In genomic region chr11:83168756-83169155, GRCh38 we compare ENCODE assay signal across 20 cellular contexts. TPM values are rescaled to one million over a fixed set of nuclear protein-coding genes. Genes with fewer than 3 reads are reported as not detected.
A peak's percentile ranks its signal among the peaks of the same experiment; 100 is the strongest.
DNase-seq lines count a peak whose midpoint lies in the region; ATAC-seq, FAIRE-seq and TF ChIP-seq lines count a peak whose summit lies in the region.
"Had no signal": no experiment of that assay in that cellular context is flagged by ENCODE, and none has a peak within 500 bp of the region (broad histone marks: within the 10 kb centered on the region; RNA-seq: fewer than 3 reads in every experiment).

No MANE protein-coding gene starts in this region.

- BruUV-seq in HepG2 (replicated peaks; lab: Mats Ljungman, UMichigan) (no TSS peak), mammary epithelial cell (replicated peaks; lab: Mats Ljungman, UMichigan) (TSS peak; percentile 1), A673 (replicated peaks; lab: Mats Ljungman, UMichigan) (no TSS peak)

- TF ChIP-seq EP300 in HepG2 (IDR thresholded peaks at IDR 0.05; ENCODE audit: low read depth in 2 of 2, low read length in 2 of 2): no peak
- no peak for TF ChIP-seq EP300 in HepG2 (CRISPR knock-in tag; IDR thresholded peaks at IDR 0.05; ENCODE audit: borderline replicate concordance)

- no peak for TF ChIP-seq CTCF in HepG2 (CRISPR knock-in tag; IDR thresholded peaks at IDR 0.05)
- no peak for TF ChIP-seq CTCF in right lobe of liver (IDR thresholded peaks at IDR 0.05)
- TF ChIP-seq CTCF in MM.1S (IDR thresholded peaks at IDR 0.05; ENCODE audit: low read length): no peak
- TF ChIP-seq CTCF in mammary epithelial cell (conservative IDR thresholded peaks at IDR 0.05 in 1 of 2, IDR thresholded peaks at IDR 0.05 in 1 of 2; ENCODE audit: extremely low read depth in 1 of 2, insufficient read depth in 1 of 2, low read depth in 1 of 2, low read length in 2 of 2): no peak
- no peak for TF ChIP-seq CTCF in BE2C (IDR thresholded peaks at IDR 0.05; ENCODE audit: low read depth, low read length)
- no peak for TF ChIP-seq CTCF in A673 (conservative IDR thresholded peaks at IDR 0.05; ENCODE audit: low read depth, low read length)

- H3K4me3 ChIP-seq in HepG2 (replicated peaks in 1 of 3; ENCODE audit: insufficient read depth in 1 of 3, low read depth in 2 of 3, low read length in 3 of 3) (no peak overlapping the region), right lobe of liver (no peak overlapping the region), MM.1S (ENCODE audit: low read length) (no peak overlapping the region), mammary epithelial cell (replicated peaks in 1 of 3; ENCODE audit: insufficient read depth in 1 of 3, low read depth in 2 of 3, low read length in 3 of 3) (no peak overlapping the region), BE2C (ENCODE audit: low read depth, low read length) (no peak overlapping the region), A673 (ENCODE audit: low read depth, low read length, poor library complexity, severe bottlenecking) (no peak overlapping the region)
- H3K4me3 ChIP-seq: esophagus muscularis mucosa, thoracic aorta had no signal

- peak; percentile 15 for ATAC-seq in HepG2
- no peak for ATAC-seq in right lobe of liver
- ATAC-seq in stimulated activated naive CD8-positive, alpha-beta T cell treated with anti-CD3 and anti-CD28 coated beads, Interleukin-15, amount 100 ng/mL, for 72 hours: no peak
- no peak for ATAC-seq in GM18868 (IDR thresholded peaks at IDR 0.05; ENCODE audit: unreplicated experiment)

- POLR2A ChIA-PET in HepG2 (lab: Yijun Ruan, JAX) (no interaction called here), A673 (lab: Charles Lee; ENCODE audit: low non-redundant PET) (no interaction called here)

- no peaks in the 10 kb centered on the region for H3K9me2 ChIP-seq in MM.1S (replicated peaks; ENCODE audit: insufficient read depth, low read length)

- DNase-seq in HepG2 (ENCODE audit: low spot score) (no peak), right lobe of liver (no peak), MM.1S (no peak), mammary epithelial cell (no peak), BE2C (no peak), A673 (ENCODE audit: low spot score) (no peak)
- DNase-seq in stimulated activated naive CD8-positive, alpha-beta T cell treated with anti-CD3 and anti-CD28 coated beads, Interleukin-15, amount 100 ng/mL, for 72 hours: no peak
- DNase-seq: activated CD4-positive, CD25-positive, alpha-beta regulatory T cell; activated CD8-positive, alpha-beta memory T cell treated with anti-CD3 and anti-CD28 coated beads for 24 hours; amniotic stem cell; caudate nucleus; left cardiac atrium; NCI-H1417; NCI-H524 treated with DMSO at 0.1 percent for 48 hours; OCI-M1; SIG-M5 had no signal

- H3K36me3 ChIP-seq in HepG2 (replicated peaks in 1 of 2; ENCODE audit: control insufficient read depth in 1 of 2, insufficient read depth in 2 of 2, low read length in 2 of 2): peaks cover 16 to 44% of the 10 kb centered on the region in 2 experiments
- peaks cover 0 to 69% (median 16%) of the 10 kb centered on the region in 4 donors for H3K36me3 ChIP-seq in right lobe of liver
- H3K36me3 ChIP-seq in MM.1S (replicated peaks; ENCODE audit: insufficient read depth, low read length): peaks cover 60% of the 10 kb centered on the region
- H3K36me3 ChIP-seq in mammary epithelial cell (ENCODE audit: insufficient read depth, low read length): peaks cover 49% of the 10 kb centered on the region
- peaks cover 96% of the 10 kb centered on the region for H3K36me3 ChIP-seq in BE2C
- peaks cover 98% of the 10 kb centered on the region for H3K36me3 ChIP-seq in A673 (ENCODE audit: insufficient read depth, low read length, poor library complexity, severe bottlenecking)

- H2AFZ ChIP-seq in HepG2 (ENCODE audit: low read length) (no peak overlapping the region), MM.1S (ENCODE audit: low read length) (no peak overlapping the region), mammary epithelial cell (ENCODE audit: low read depth, low read length) (no peak overlapping the region)

- CTCF ChIA-PET in HepG2 (lab: Yijun Ruan, JAX; ENCODE audit: low intra/inter-chr PET ratio, low total read pairs): no interaction called here
- CTCF ChIA-PET in mammary epithelial cell (lab: Charles Lee; ENCODE audit: low non-redundant PET): no interaction called here
- CTCF ChIA-PET in A673 (lab: Charles Lee): no interaction called here

- H3K27me3 ChIP-seq in HepG2 (ENCODE audit: control insufficient read depth in 1 of 2, insufficient read depth in 2 of 2, low read length in 2 of 2) (no peaks in the 10 kb centered on the region), right lobe of liver (no peaks in the 10 kb centered on the region), MM.1S (replicated peaks; ENCODE audit: insufficient read depth, low read length) (no peaks in the 10 kb centered on the region), mammary epithelial cell (ENCODE audit: insufficient read depth, low read length) (no peaks in the 10 kb centered on the region), BE2C (no peaks in the 10 kb centered on the region), A673 (replicated peaks; ENCODE audit: insufficient read depth, low read depth, low read length, poor library complexity) (no peaks in the 10 kb centered on the region)
- H3K27me3 ChIP-seq: esophagus muscularis mucosa had no signal

- 98% methylated on average over 5 of the region's 5 CpGs for WGBS in HepG2 (ENCODE audit: low lambda C conversion rate)
- WGBS in right lobe of liver (ENCODE audit: insufficient coverage, low coverage, low lambda C conversion rate, missing lambda C conversion rate): no CpG with 5 or more reads among the region's 5 CpGs
- 96% methylated on average over 3 of the region's 5 CpGs for WGBS in mammary epithelial cell (ENCODE audit: low coverage, missing lambda C conversion rate)

- H3K4me2 ChIP-seq in HepG2 (ENCODE audit: low read depth, low read length): no peak overlapping the region
- H3K4me2 ChIP-seq in MM.1S (ENCODE audit: low read depth, low read length): peak overlapping the region; percentile 24; the same call in 1 of the 2 replicates
- no peak overlapping the region for H3K4me2 ChIP-seq in mammary epithelial cell (ENCODE audit: insufficient read depth, low read depth, low read length)

- peaks cover 45% of the 10 kb centered on the region for H3F3A ChIP-seq in MM.1S (ENCODE audit: insufficient read depth, low read length)

- no peak for FAIRE-seq in HepG2 (lab: Jason Lieb, UNC)
- FAIRE-seq: D721Med had no signal

- H3K4me1 ChIP-seq in HepG2 (ENCODE audit: insufficient read depth, low read length): peaks cover 29% of the 10 kb centered on the region; the same call in 1 of the 2 replicates
- H3K4me1 ChIP-seq in right lobe of liver: peaks cover 0 to 23% (median 8%) of the 10 kb centered on the region in 4 donors
- peaks cover 47% of the 10 kb centered on the region for H3K4me1 ChIP-seq in MM.1S (ENCODE audit: low read length)
- H3K4me1 ChIP-seq in mammary epithelial cell (ENCODE audit: insufficient read depth, low read length): peaks cover 5% of the 10 kb centered on the region
- no peaks in the 10 kb centered on the region; the same call in none of the 2 replicates for H3K4me1 ChIP-seq in BE2C
- H3K4me1 ChIP-seq in A673 (ENCODE audit: insufficient read depth, low read length, poor library complexity, severe bottlenecking): peaks cover 8% of the 10 kb centered on the region

- H3K4me1 Mint-ChIP-seq in stimulated activated naive CD8-positive, alpha-beta T cell treated with anti-CD3 and anti-CD28 coated beads, Interleukin-15, amount 100 ng/mL, for 72 hours: peaks cover 79% of the 10 kb centered on the region

- H3K27me3 Mint-ChIP-seq in stimulated activated naive CD8-positive, alpha-beta T cell treated with anti-CD3 and anti-CD28 coated beads, Interleukin-15, amount 100 ng/mL, for 72 hours: no peaks in the 10 kb centered on the region

- in situ Hi-C loops in HepG2 (cut with HindIII; ENCODE audit: extremely low pct_ligation_motif_present, low pct_unique_long_range_greater_than_20kb): loop anchor here (10.0 kb wide), 1 partner anchor 264 kb away; the partner anchor contains the start of genes DDIAS and PRCP
- in situ Hi-C loops in mammary epithelial cell (cut with MboI; ENCODE audit: low sequenced_read_pairs in 2 of 2): loop anchor here in 1 of 2 donors (10.0 kb wide), 1 partner anchor 264 kb away; the partner anchor contains the start of genes DDIAS and PRCP

- H3K27ac Mint-ChIP-seq in stimulated activated naive CD8-positive, alpha-beta T cell treated with anti-CD3 and anti-CD28 coated beads, Interleukin-15, amount 100 ng/mL, for 72 hours: no peak overlapping the region

- intact Hi-C loops in HepG2 (cut with micrococcal nuclease; ENCODE audit: unreplicated experiment): no loop called here
- intact Hi-C loops in right lobe of liver (cut with DNase I): no loop called here
- intact Hi-C loops in mammary epithelial cell (cut with micrococcal nuclease): no loop called here
- intact Hi-C loops in A673 (cut with micrococcal nuclease; ENCODE audit: unreplicated experiment): no loop called here

- dilution Hi-C loops in mammary epithelial cell (cut with HindIII; ENCODE audit: low sequenced_read_pairs): no loop called here

- no peaks in the 10 kb centered on the region for H3K9me3 Mint-ChIP-seq in stimulated activated naive CD8-positive, alpha-beta T cell treated with anti-CD3 and anti-CD28 coated beads, Interleukin-15, amount 100 ng/mL, for 72 hours

- H3K9me3 ChIP-seq in HepG2 (ENCODE audit: low read length): no peaks in the 10 kb centered on the region
- H3K9me3 ChIP-seq in right lobe of liver: no peaks in the 10 kb centered on the region
- H3K9me3 ChIP-seq in MM.1S (replicated peaks; ENCODE audit: insufficient read depth, low read length): no peaks in the 10 kb centered on the region
- no peaks in the 10 kb centered on the region for H3K9me3 ChIP-seq in mammary epithelial cell (replicated peaks; ENCODE audit: insufficient read depth, low read length)
- H3K9me3 ChIP-seq in BE2C: no peaks in the 10 kb centered on the region; the same call in 1 of the 2 replicates
- H3K9me3 ChIP-seq in A673 (ENCODE audit: low read depth, low read length, poor library complexity, severe bottlenecking): no peaks in the 10 kb centered on the region
- H3K9me3 ChIP-seq: esophagus muscularis mucosa, thoracic aorta had no signal

- no peak for TF ChIP-seq POLR2A in HepG2 (IDR thresholded peaks at IDR 0.05; ENCODE audit: insufficient read depth in 1 of 2, low read depth in 2 of 2, low read length in 2 of 2)
- no peak for TF ChIP-seq POLR2A in right lobe of liver (IDR thresholded peaks at IDR 0.05)

- no peak for TF ChIP-seq RAD21 in HepG2 (CRISPR knock-in tag; IDR thresholded peaks at IDR 0.05)

- peak overlapping the region; percentile 50 to 76 for H3K4me3 Mint-ChIP-seq in stimulated activated naive CD8-positive, alpha-beta T cell treated with anti-CD3 and anti-CD28 coated beads, Interleukin-15, amount 100 ng/mL, for 72 hours

- H3K9ac ChIP-seq in HepG2 (ENCODE audit: insufficient read depth, low read depth, low read length) (no peak overlapping the region), MM.1S (ENCODE audit: low read length) (no peak overlapping the region), mammary epithelial cell (ENCODE audit: insufficient read depth, low read length) (no peak overlapping the region)

- H3K79me2 ChIP-seq in HepG2 (ENCODE audit: insufficient read depth, low read length): peaks cover 40% of the 10 kb centered on the region
- peaks cover 94% of the 10 kb centered on the region for H3K79me2 ChIP-seq in MM.1S (ENCODE audit: low read length)
- H3K79me2 ChIP-seq in mammary epithelial cell (ENCODE audit: insufficient read depth, low read length): peaks cover 92% of the 10 kb centered on the region

- H3K27ac ChIP-seq in HepG2 (ENCODE audit: extremely low read length, insufficient read depth, low read length) (no peak overlapping the region), right lobe of liver (no peak overlapping the region), MM.1S (ENCODE audit: low read length) (no peak overlapping the region), mammary epithelial cell (ENCODE audit: insufficient read depth, low read depth, low read length) (no peak overlapping the region), A673 (ENCODE audit: low read depth, low read length, poor library complexity, severe bottlenecking) (no peak overlapping the region)
- H3K27ac ChIP-seq: esophagus muscularis mucosa, thoracic aorta had no signal

- no peaks in the 10 kb centered on the region for H4K20me1 ChIP-seq in HepG2 (ENCODE audit: insufficient read depth, low read length)
- no peaks in the 10 kb centered on the region; the same call in 1 of the 2 replicates for H4K20me1 ChIP-seq in MM.1S (ENCODE audit: insufficient read depth, low read length)
- peaks cover 7% of the 10 kb centered on the region for H4K20me1 ChIP-seq in mammary epithelial cell (ENCODE audit: insufficient read depth, low read length)

RNA-seq across cellular contexts. Expression of gene PCF11, which starts 11.8 kb away (rescaled TPM):
- total RNA-seq in HepG2 (2016; rRNA removed; fragmentation: Illumina TruSeq; extraction: Trizol) (43.1 and 47.7 TPM in 2 replicates), right lobe of liver (10 to 100 TPM; 16.0 to 23.1 (median 18.9) TPM), mammary epithelial cell (10 to 100 TPM; 36.3 to 42.9 TPM), A673 (2021) (71.7 and 77.5 TPM in 2 replicates)
- 3.9 and 5.6 TPM in 2 replicates for total RNA-seq in HepG2 (2016; cell fraction: cytosol; rRNA removed; fragmentation: Illumina TruSeq; extraction: Trizol; ENCODE audit: low read depth)
- total RNA-seq in HepG2 (2016; cell fraction: insoluble cytoplasmic fraction; rRNA removed; fragmentation: Illumina TruSeq; extraction: Trizol): 41.6 and 49.1 TPM in 2 replicates
- total RNA-seq in HepG2 (2016; cell fraction: membrane; rRNA removed; fragmentation: Illumina TruSeq; extraction: Trizol): 14.1 and 19.4 TPM in 2 replicates
- total RNA-seq in HepG2 (2016; cell fraction: nucleus; rRNA removed; fragmentation: Illumina TruSeq; extraction: Trizol): 95.0 and 105 TPM in 2 replicates
- polyA plus RNA-seq in HepG2 (2011; rRNA removed) (37.3 and 40.3 TPM in 2 replicates), mammary epithelial cell (16.4 TPM)
- polyA plus RNA-seq in HepG2 (2011; cell fraction: cytosol; rRNA removed): 18.8 and 21.4 TPM in 2 replicates
- polyA plus RNA-seq in HepG2 (2011; cell fraction: nucleus; rRNA removed): 99.2 and 102 TPM in 2 replicates
- 29.5 and 35.9 TPM in 2 replicates for polyA plus RNA-seq in HepG2 (2012)
- polyA plus RNA-seq in HepG2 (2016; cell fraction: cytosol; fragmentation: Illumina TruSeq; extraction: Trizol; ENCODE audit: low read depth): 2.8 and 2.9 TPM in 2 replicates
- polyA plus RNA-seq in HepG2 (2016; cell fraction: insoluble cytoplasmic fraction; fragmentation: Illumina TruSeq; extraction: Trizol; ENCODE audit: low read depth): 27.5 and 31.2 TPM in 2 replicates
- polyA plus RNA-seq in HepG2 (2016; cell fraction: membrane; fragmentation: Illumina TruSeq; extraction: Trizol; ENCODE audit: low read depth): 7.3 and 8.2 TPM in 2 replicates
- 101 and 108 TPM in 2 replicates for polyA plus RNA-seq in HepG2 (2016; cell fraction: nucleus; fragmentation: Illumina TruSeq; extraction: Trizol; ENCODE audit: insufficient read depth, low read depth)
- 31.9 and 52.6 TPM in 2 replicates for polyA minus RNA-seq in HepG2 (2011; rRNA and poly(A)+ RNA removed; ENCODE audit: low replicate concordance)
- 16.3 and 17.7 TPM in 2 replicates for polyA minus RNA-seq in HepG2 (2011; cell fraction: cytosol; rRNA and poly(A)+ RNA removed)
- polyA minus RNA-seq in HepG2 (2011; cell fraction: nucleus; rRNA and poly(A)+ RNA removed): 150 and 158 TPM in 2 replicates
- polyA minus RNA-seq in mammary epithelial cell: 12.3 TPM
- polyA plus RNA-seq in BE2C (2012; ENCODE audit: insufficient read depth, insufficient read length, low read depth): 78.5 TPM

RNA-seq across cellular contexts. Expression of gene ANKRD42, which starts 24.8 kb away (rescaled TPM):
- total RNA-seq in HepG2 (2016; rRNA removed; fragmentation: Illumina TruSeq; extraction: Trizol): 3.7 and 3.8 TPM in 2 replicates
- 1.2 and 2.2 TPM in 2 replicates for total RNA-seq in HepG2 (2016; cell fraction: cytosol; rRNA removed; fragmentation: Illumina TruSeq; extraction: Trizol; ENCODE audit: low read depth)
- total RNA-seq in HepG2 (2016; cell fraction: insoluble cytoplasmic fraction; rRNA removed; fragmentation: Illumina TruSeq; extraction: Trizol): 2.7 and 3.8 TPM in 2 replicates
- 2.2 and 2.5 TPM in 2 replicates for total RNA-seq in HepG2 (2016; cell fraction: membrane; rRNA removed; fragmentation: Illumina TruSeq; extraction: Trizol)
- total RNA-seq in HepG2 (2016; cell fraction: nucleus; rRNA removed; fragmentation: Illumina TruSeq; extraction: Trizol): 2.9 and 3.5 TPM in 2 replicates
- polyA plus RNA-seq in HepG2 (2011; rRNA removed): 2.2 and 2.4 TPM in 2 replicates
- polyA plus RNA-seq in HepG2 (2011; cell fraction: cytosol; rRNA removed): 1.1 and 1.6 TPM in 2 replicates
- polyA plus RNA-seq in HepG2 (2011; cell fraction: nucleus; rRNA removed): 1.2 and 1.9 TPM in 2 replicates
- polyA plus RNA-seq in HepG2 (2012): 1.7 and 1.8 TPM in 2 replicates
- 0.21 and 0.26 TPM in 2 replicates for polyA plus RNA-seq in HepG2 (2016; cell fraction: cytosol; fragmentation: Illumina TruSeq; extraction: Trizol; ENCODE audit: low read depth)
- 3.8 and 4.2 TPM in 2 replicates for polyA plus RNA-seq in HepG2 (2016; cell fraction: insoluble cytoplasmic fraction; fragmentation: Illumina TruSeq; extraction: Trizol; ENCODE audit: low read depth)
- polyA plus RNA-seq in HepG2 (2016; cell fraction: membrane; fragmentation: Illumina TruSeq; extraction: Trizol; ENCODE audit: low read depth): 0.85 TPM in 2 replicates
- 4.0 and 4.6 TPM in 2 replicates for polyA plus RNA-seq in HepG2 (2016; cell fraction: nucleus; fragmentation: Illumina TruSeq; extraction: Trizol; ENCODE audit: insufficient read depth, low read depth)
- polyA minus RNA-seq in HepG2 (2011; rRNA and poly(A)+ RNA removed; ENCODE audit: low replicate concordance): 1.6 and 7.6 TPM in 2 replicates
- 1.8 and 3.0 TPM in 2 replicates for polyA minus RNA-seq in HepG2 (2011; cell fraction: cytosol; rRNA and poly(A)+ RNA removed)
- polyA minus RNA-seq in HepG2 (2011; cell fraction: nucleus; rRNA and poly(A)+ RNA removed): 1.5 TPM in 2 replicates
- total RNA-seq in right lobe of liver: 1 to 10 TPM; 3.2 to 5.9 (median 3.6) TPM
- total RNA-seq in mammary epithelial cell: 10 to 100 TPM in 1 of 2 donors, 1 to 10 TPM in 1; 9.6 to 11.5 TPM
- polyA plus RNA-seq in mammary epithelial cell: 3.6 TPM
- 1.8 TPM for polyA minus RNA-seq in mammary epithelial cell
- polyA plus RNA-seq in BE2C (2012; ENCODE audit: insufficient read depth, insufficient read length, low read depth): 2.2 TPM
- total RNA-seq in A673 (2021): 11.0 and 11.3 TPM in 2 replicates
